1 cellular context compared by ENCODE assay signal in genomic region chr19:35557539-35558399, GRCh38.
TF ChIP-seq lines count a peak whose summit lies in the region.

No MANE protein-coding gene starts in this region.

TF ChIP-seq in H1, 55 proteins besides CTCF, POLR2A, EP300 and RAD21 (continued from another document):
- TF ChIP-seq, protein P1, sequence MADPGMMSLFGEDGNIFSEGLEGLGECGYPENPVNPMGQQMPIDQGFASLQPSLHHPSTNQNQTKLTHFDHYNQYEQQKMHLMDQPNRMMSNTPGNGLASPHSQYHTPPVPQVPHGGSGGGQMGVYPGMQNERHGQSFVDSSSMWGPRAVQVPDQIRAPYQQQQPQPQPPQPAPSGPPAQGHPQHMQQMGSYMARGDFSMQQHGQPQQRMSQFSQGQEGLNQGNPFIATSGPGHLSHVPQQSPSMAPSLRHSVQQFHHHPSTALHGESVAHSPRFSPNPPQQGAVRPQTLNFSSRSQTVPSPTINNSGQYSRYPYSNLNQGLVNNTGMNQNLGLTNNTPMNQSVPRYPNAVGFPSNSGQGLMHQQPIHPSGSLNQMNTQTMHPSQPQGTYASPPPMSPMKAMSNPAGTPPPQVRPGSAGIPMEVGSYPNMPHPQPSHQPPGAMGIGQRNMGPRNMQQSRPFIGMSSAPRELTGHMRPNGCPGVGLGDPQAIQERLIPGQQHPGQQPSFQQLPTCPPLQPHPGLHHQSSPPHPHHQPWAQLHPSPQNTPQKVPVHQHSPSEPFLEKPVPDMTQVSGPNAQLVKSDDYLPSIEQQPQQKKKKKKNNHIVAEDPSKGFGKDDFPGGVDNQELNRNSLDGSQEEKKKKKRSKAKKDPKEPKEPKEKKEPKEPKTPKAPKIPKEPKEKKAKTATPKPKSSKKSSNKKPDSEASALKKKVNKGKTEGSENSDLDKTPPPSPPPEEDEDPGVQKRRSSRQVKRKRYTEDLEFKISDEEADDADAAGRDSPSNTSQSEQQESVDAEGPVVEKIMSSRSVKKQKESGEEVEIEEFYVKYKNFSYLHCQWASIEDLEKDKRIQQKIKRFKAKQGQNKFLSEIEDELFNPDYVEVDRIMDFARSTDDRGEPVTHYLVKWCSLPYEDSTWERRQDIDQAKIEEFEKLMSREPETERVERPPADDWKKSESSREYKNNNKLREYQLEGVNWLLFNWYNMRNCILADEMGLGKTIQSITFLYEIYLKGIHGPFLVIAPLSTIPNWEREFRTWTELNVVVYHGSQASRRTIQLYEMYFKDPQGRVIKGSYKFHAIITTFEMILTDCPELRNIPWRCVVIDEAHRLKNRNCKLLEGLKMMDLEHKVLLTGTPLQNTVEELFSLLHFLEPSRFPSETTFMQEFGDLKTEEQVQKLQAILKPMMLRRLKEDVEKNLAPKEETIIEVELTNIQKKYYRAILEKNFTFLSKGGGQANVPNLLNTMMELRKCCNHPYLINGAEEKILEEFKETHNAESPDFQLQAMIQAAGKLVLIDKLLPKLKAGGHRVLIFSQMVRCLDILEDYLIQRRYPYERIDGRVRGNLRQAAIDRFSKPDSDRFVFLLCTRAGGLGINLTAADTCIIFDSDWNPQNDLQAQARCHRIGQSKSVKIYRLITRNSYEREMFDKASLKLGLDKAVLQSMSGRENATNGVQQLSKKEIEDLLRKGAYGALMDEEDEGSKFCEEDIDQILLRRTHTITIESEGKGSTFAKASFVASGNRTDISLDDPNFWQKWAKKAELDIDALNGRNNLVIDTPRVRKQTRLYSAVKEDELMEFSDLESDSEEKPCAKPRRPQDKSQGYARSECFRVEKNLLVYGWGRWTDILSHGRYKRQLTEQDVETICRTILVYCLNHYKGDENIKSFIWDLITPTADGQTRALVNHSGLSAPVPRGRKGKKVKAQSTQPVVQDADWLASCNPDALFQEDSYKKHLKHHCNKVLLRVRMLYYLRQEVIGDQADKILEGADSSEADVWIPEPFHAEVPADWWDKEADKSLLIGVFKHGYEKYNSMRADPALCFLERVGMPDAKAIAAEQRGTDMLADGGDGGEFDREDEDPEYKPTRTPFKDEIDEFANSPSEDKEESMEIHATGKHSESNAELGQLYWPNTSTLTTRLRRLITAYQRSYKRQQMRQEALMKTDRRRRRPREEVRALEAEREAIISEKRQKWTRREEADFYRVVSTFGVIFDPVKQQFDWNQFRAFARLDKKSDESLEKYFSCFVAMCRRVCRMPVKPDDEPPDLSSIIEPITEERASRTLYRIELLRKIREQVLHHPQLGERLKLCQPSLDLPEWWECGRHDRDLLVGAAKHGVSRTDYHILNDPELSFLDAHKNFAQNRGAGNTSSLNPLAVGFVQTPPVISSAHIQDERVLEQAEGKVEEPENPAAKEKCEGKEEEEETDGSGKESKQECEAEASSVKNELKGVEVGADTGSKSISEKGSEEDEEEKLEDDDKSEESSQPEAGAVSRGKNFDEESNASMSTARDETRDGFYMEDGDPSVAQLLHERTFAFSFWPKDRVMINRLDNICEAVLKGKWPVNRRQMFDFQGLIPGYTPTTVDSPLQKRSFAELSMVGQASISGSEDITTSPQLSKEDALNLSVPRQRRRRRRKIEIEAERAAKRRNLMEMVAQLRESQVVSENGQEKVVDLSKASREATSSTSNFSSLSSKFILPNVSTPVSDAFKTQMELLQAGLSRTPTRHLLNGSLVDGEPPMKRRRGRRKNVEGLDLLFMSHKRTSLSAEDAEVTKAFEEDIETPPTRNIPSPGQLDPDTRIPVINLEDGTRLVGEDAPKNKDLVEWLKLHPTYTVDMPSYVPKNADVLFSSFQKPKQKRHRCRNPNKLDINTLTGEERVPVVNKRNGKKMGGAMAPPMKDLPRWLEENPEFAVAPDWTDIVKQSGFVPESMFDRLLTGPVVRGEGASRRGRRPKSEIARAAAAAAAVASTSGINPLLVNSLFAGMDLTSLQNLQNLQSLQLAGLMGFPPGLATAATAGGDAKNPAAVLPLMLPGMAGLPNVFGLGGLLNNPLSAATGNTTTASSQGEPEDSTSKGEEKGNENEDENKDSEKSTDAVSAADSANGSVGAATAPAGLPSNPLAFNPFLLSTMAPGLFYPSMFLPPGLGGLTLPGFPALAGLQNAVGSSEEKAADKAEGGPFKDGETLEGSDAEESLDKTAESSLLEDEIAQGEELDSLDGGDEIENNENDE (IDR thresholded peaks at IDR 0.05; ENCODE audit: insufficient replicate concordance, low read length): no peak
- TF ChIP-seq SUZ12 (IDR thresholded peaks at IDR 0.05; ENCODE audit: low read length) (no peak), CHD2 (IDR thresholded peaks at IDR 0.05; ENCODE audit: low read length) (no peak; the same call in 1 of the 2 replicates)
